Comparison of ENCODE assay signal across 1 cellular context in genomic region chr6:53048431-53049195, GRCh38.
TF ChIP-seq lines count a peak whose summit lies in the region.

No MANE protein-coding gene starts in this region.

TF ChIP-seq in A549, 52 proteins besides CTCF, POLR2A, EP300 and RAD21 (continued from another document):
- no peak for TF ChIP-seq PBX3 (IDR thresholded peaks at IDR 0.05)
